18 cellular contexts compared by ENCODE assay signal in the genomic region with DNA sequence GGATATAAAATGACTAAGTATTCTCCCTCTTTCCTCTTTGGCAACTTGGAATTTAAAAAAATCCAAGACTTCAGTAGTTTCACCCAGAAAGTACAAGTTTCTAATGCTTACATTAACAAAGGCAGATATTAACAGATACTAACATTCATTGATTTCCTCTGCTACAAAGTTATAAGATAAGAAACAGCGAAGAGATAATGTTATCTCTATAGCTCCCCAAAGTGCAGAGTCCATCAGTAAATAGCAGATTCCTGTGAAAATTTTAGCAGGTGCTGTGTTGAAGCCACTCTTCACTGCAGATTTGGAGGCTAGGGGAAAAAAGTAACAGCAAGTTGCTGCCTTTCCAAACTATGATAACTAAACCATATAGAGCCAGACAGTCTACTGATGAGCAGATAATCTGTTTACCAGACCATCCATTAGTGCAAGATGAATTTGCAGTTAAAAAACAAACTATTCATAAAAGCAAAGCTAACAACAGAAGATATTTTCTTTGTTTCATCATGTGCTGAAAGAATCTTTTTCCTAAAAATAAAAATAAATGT. TPM values are rescaled to one million over a fixed set of nuclear protein-coding genes. Genes with fewer than 3 reads are reported as not detected.
DNase-seq lines count a peak whose midpoint lies in the region; ATAC-seq and TF ChIP-seq lines count a peak whose summit lies in the region.
"Had no signal": no experiment of that assay in that cellular context is flagged by ENCODE, and none has a peak within 500 bp of the region (broad histone marks: within the 10 kb centered on the region; RNA-seq: fewer than 3 reads in every experiment).

No MANE protein-coding gene starts in this region.

- H4K8ac ChIP-seq in neuronal stem cell (ENCODE audit: low read depth, low read length), result no peak overlapping the region

- no peak overlapping the region for H2BK15ac ChIP-seq in neuronal stem cell (ENCODE audit: low read length)

- H3K23ac ChIP-seq in neuronal stem cell (ENCODE audit: low read depth, low read length, poor library complexity), result no peak overlapping the region

- H3K4me1 ChIP-seq in Caco-2 (peaks cover 43% of the 10 kb centered on the region), neuronal stem cell (ENCODE audit: control insufficient read depth in 2 of 2, insufficient read depth in 1 of 2, low read depth in 1 of 2, low read length in 2 of 2) (peaks cover 0 to 3% of the 10 kb centered on the region in 2 donors)

- intact Hi-C loops in Caco-2 (cut with micrococcal nuclease; ENCODE audit: unreplicated experiment), result loop anchor here (5.0 kb wide), 3 partner anchors 108 to 618 kb away; no protein-coding TSS in a partner anchor

- peak overlapping the region; percentile 56 for H3K27ac Mint-ChIP-seq in activated T-cell treated with anti-CD3 and anti-CD28 coated beads, Interleukin-2, amount 50 U/mL, for 24 hours
- peak overlapping the region; percentile 60 for H3K27ac Mint-ChIP-seq in Caco-2 (ENCODE audit: unreplicated experiment)
- peak overlapping the region; percentile 32 for H3K27ac Mint-ChIP-seq in activated naive CD8-positive, alpha-beta T cell treated with anti-CD3 and anti-CD28 coated beads for 36 hours
- peak overlapping the region in 1 of 2 donors; percentile 52 for H3K27ac Mint-ChIP-seq in effector memory CD8-positive, alpha-beta T cell

- no CpG with 5 or more reads among the region's 1 CpG for WGBS in neuronal stem cell (ENCODE audit: extremely low coverage in 2 of 2, insufficient read length in 2 of 2, insufficient replicate concordance in 1 of 2), 2 donors

- no peak for TF ChIP-seq CTCF in Caco-2 (IDR thresholded peaks at IDR 0.05; ENCODE audit: insufficient read depth in 1 of 2, low read depth in 1 of 2, low read length in 1 of 2, severe bottlenecking in 1 of 2, unreplicated experiment in 1 of 2)

- H3K18ac ChIP-seq in neuronal stem cell (ENCODE audit: low read length), result no peak overlapping the region

- H2BK5ac ChIP-seq in neuronal stem cell (ENCODE audit: low read length), result no peak overlapping the region

- H3K4me3 ChIP-seq in Caco-2 (ENCODE audit: low read depth, low read length), result no peak overlapping the region
- H3K4me3 ChIP-seq in neuronal stem cell (ENCODE audit: low read length in 2 of 2), result no peak overlapping the region
- H3K4me3 ChIP-seq: K562, SJSA1 had no signal

- peaks cover 2% of the 10 kb centered on the region for H3K9me3 Mint-ChIP-seq in activated T-cell treated with anti-CD3 and anti-CD28 coated beads, Interleukin-2, amount 50 U/mL, for 24 hours
- H3K9me3 Mint-ChIP-seq in Caco-2 (ENCODE audit: unreplicated experiment), result peaks cover 11% of the 10 kb centered on the region
- peaks cover 4% of the 10 kb centered on the region for H3K9me3 Mint-ChIP-seq in activated naive CD8-positive, alpha-beta T cell treated with anti-CD3 and anti-CD28 coated beads for 36 hours
- no peaks in the 10 kb centered on the region for H3K9me3 Mint-ChIP-seq in effector memory CD8-positive, alpha-beta T cell

- ATAC-seq in effector memory CD8-positive, alpha-beta T cell (replicated peaks), result no peak
- ATAC-seq in HG02840 (IDR thresholded peaks at IDR 0.05; ENCODE audit: low FRiP score, unreplicated experiment), result no peak
- ATAC-seq: K562 had no signal

- no peak overlapping the region for H3K4me3 Mint-ChIP-seq in activated T-cell treated with anti-CD3 and anti-CD28 coated beads, Interleukin-2, amount 50 U/mL, for 24 hours
- peak overlapping the region; percentile 35 for H3K4me3 Mint-ChIP-seq in Caco-2 (ENCODE audit: unreplicated experiment)
- no peak overlapping the region for H3K4me3 Mint-ChIP-seq in activated naive CD8-positive, alpha-beta T cell treated with anti-CD3 and anti-CD28 coated beads for 36 hours
- no peak overlapping the region for H3K4me3 Mint-ChIP-seq in effector memory CD8-positive, alpha-beta T cell

- no TSS peak for BruUV-seq in Caco-2 (replicated peaks; lab: Mats Ljungman, UMichigan)

- no peaks in the 10 kb centered on the region for H3K27me3 Mint-ChIP-seq in activated T-cell treated with anti-CD3 and anti-CD28 coated beads, Interleukin-2, amount 50 U/mL, for 24 hours
- H3K27me3 Mint-ChIP-seq in Caco-2 (ENCODE audit: insufficient read depth, unreplicated experiment), result no peaks in the 10 kb centered on the region
- no peaks in the 10 kb centered on the region for H3K27me3 Mint-ChIP-seq in activated naive CD8-positive, alpha-beta T cell treated with anti-CD3 and anti-CD28 coated beads for 36 hours
- H3K27me3 Mint-ChIP-seq in effector memory CD8-positive, alpha-beta T cell, result no peaks in the 10 kb centered on the region
- H3K27me3 Mint-ChIP-seq: CD4-positive, CD25-positive, alpha-beta regulatory T cell had no signal

- no peaks in the 10 kb centered on the region for H3K9me3 ChIP-seq in Caco-2
- no peaks in the 10 kb centered on the region for H3K9me3 ChIP-seq in neuronal stem cell (replicated peaks in 1 of 2; ENCODE audit: control insufficient read depth in 2 of 2, insufficient read depth in 1 of 2, low read depth in 1 of 2, low read length in 2 of 2)
- H3K9me3 ChIP-seq: BE2C, SJSA1 had no signal

- H3K79me1 ChIP-seq in neuronal stem cell (ENCODE audit: low read depth, low read length), result peaks cover 8% of the 10 kb centered on the region

- H4K91ac ChIP-seq in neuronal stem cell (ENCODE audit: low read depth, low read length, poor library complexity), result no peak overlapping the region

- H3K27me3 ChIP-seq in Caco-2 (replicated peaks; ENCODE audit: control insufficient read depth, insufficient read depth, low read length) (no peaks in the 10 kb centered on the region), neuronal stem cell (ENCODE audit: control insufficient read depth in 3 of 3, insufficient read depth in 3 of 3, low read depth in 1 of 3, low read length in 3 of 3) (no peaks in the 10 kb centered on the region)
- H3K27me3 ChIP-seq: BE2C, SJSA1 had no signal

- no peak overlapping the region for H3K4me2 ChIP-seq in neuronal stem cell (ENCODE audit: insufficient read depth, low read length, poor library complexity, severe bottlenecking)

- no peak overlapping the region for H2BK120ac ChIP-seq in neuronal stem cell (ENCODE audit: low read depth, low read length)

- peaks cover 46% of the 10 kb centered on the region for H3K4me1 Mint-ChIP-seq in activated T-cell treated with anti-CD3 and anti-CD28 coated beads, Interleukin-2, amount 50 U/mL, for 24 hours (ENCODE audit: low read depth)
- H3K4me1 Mint-ChIP-seq in Caco-2 (ENCODE audit: low read depth, unreplicated experiment), result peaks cover 30% of the 10 kb centered on the region
- peaks cover 35% of the 10 kb centered on the region for H3K4me1 Mint-ChIP-seq in activated naive CD8-positive, alpha-beta T cell treated with anti-CD3 and anti-CD28 coated beads for 36 hours
- peaks cover 11 to 18% of the 10 kb centered on the region in 2 donors for H3K4me1 Mint-ChIP-seq in effector memory CD8-positive, alpha-beta T cell (ENCODE audit: low read depth in 2 of 2)

- no peak overlapping the region for H2AK5ac ChIP-seq in neuronal stem cell (ENCODE audit: low read depth, low read length)

- no peak for DNase-seq in activated T-cell treated with anti-CD3 and anti-CD28 coated beads, Interleukin-2, amount 50 U/mL, for 24 hours
- DNase-seq in activated T-cell treated with anti-CD3 and anti-CD28 coated beads, Interleukin-2, amount 50 U/mL, for 1 hour, result no peak
- DNase-seq in Caco-2 (peak in 1 of 2 experiments; percentile 36), neuronal stem cell (ENCODE audit: low spot score) (no peak), SIG-M5 treated with dmso at 0.1 percent for 504 hours (lab: John Stamatoyannopoulos, UW; ENCODE audit: unreplicated experiment) (no peak)
- DNase-seq in activated naive CD8-positive, alpha-beta T cell treated with anti-CD3 and anti-CD28 coated beads for 36 hours, result no peak
- no peak for DNase-seq in effector memory CD8-positive, alpha-beta T cell
- DNase-seq: BE2C; CD4-positive, CD25-positive, alpha-beta regulatory T cell; DMS53; EL; NCI-H1417 treated with DMSO at 0.1 percent for 48 hours; NCI-H187 treated with DMSO at 0.1 percent for 48 hours; NCI-H226; NCI-H524 treated with DMSO at 0.1 percent for 48 hours had no signal

- no peaks in the 10 kb centered on the region for H3K36me3 ChIP-seq in Caco-2 (ENCODE audit: control insufficient read depth, insufficient read depth, low read length)
- H3K36me3 ChIP-seq in neuronal stem cell (replicated peaks in 1 of 2; ENCODE audit: control insufficient read depth in 2 of 2, insufficient read depth in 2 of 2, low read length in 2 of 2), result no peaks in the 10 kb centered on the region
- H3K36me3 ChIP-seq: BE2C had no signal

- H2AFZ ChIP-seq in neuronal stem cell (ENCODE audit: low read length), result peak overlapping the region; percentile 54

- no peak overlapping the region for H2BK12ac ChIP-seq in neuronal stem cell (ENCODE audit: low read length)

- no peak overlapping the region for H3K4ac ChIP-seq in neuronal stem cell (ENCODE audit: low read length)

- H3K27ac ChIP-seq in neuronal stem cell (replicated peaks; ENCODE audit: low read length), result no peak overlapping the region
- H3K27ac ChIP-seq: SJSA1 had no signal

- H3K9ac ChIP-seq in neuronal stem cell (ENCODE audit: low read depth, low read length, poor library complexity), result no peak overlapping the region

- peaks cover 16% of the 10 kb centered on the region for H3K36me3 Mint-ChIP-seq in activated T-cell treated with anti-CD3 and anti-CD28 coated beads, Interleukin-2, amount 50 U/mL, for 24 hours (ENCODE audit: low read depth)
- peaks cover 32% of the 10 kb centered on the region for H3K36me3 Mint-ChIP-seq in Caco-2 (ENCODE audit: insufficient read depth, unreplicated experiment)
- H3K36me3 Mint-ChIP-seq in activated naive CD8-positive, alpha-beta T cell treated with anti-CD3 and anti-CD28 coated beads for 36 hours, result peaks cover 11% of the 10 kb centered on the region
- peaks cover 30% of the 10 kb centered on the region for H3K36me3 Mint-ChIP-seq in effector memory CD8-positive, alpha-beta T cell (ENCODE audit: insufficient read depth)
- H3K36me3 Mint-ChIP-seq: CD4-positive, CD25-positive, alpha-beta regulatory T cell had no signal

- CTCF ChIA-PET in Caco-2 (lab: Charles Lee), result interaction anchor here (1.0 to 1.8 kb wide), 2 partner anchors 80 to 217 kb away, joined by 3 to 5 read pairs; no protein-coding TSS in a partner anchor

- H3K14ac ChIP-seq in neuronal stem cell (ENCODE audit: low read length), result no peak overlapping the region

- POLR2A ChIA-PET in Caco-2 (lab: Charles Lee), result no interaction called here

RNA-seq across cellular contexts. Expression of a gene that starts 3.3 kb away (rescaled TPM):
- total RNA-seq in Caco-2 (2022), result 56.1 and 65.6 TPM in 2 replicates
- total RNA-seq in activated naive CD8-positive, alpha-beta T cell treated with anti-CD3 and anti-CD28 coated beads for 36 hours, result 10 to 100 TPM; 42.8 to 46.7 TPM
- 17.9 TPM for polyA plus RNA-seq in neuronal stem cell (2013, experiment 1 of 2)
- 18.6 TPM for polyA plus RNA-seq in neuronal stem cell (2013, experiment 2 of 2)
